In the genomic region with DNA sequence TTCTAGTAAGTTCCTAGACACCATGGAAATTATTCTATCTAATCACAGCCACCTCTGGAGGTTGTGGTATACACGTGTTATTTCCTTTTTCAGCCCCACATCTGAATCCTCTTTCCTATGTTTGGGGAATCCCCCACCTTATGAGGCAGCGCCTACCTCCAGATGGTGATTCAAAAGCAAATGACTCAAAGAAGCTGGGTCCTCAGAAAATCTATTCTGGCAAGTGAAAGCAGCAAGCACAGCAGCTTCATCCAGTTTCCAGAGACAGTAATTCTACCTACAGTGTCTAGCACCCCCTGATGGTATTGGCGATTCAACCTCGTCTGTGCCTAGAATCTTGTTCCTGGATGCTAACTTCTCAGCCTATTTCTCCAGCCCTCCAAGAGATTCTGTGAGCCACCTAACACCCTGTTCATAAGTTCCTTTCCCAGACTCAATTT, we compare ENCODE assay signal across 8 cellular contexts. TPM values are rescaled to one million over a fixed set of nuclear protein-coding genes. Genes with fewer than 3 reads are reported as not detected.
DNase-seq lines count a peak whose midpoint lies in the region; ATAC-seq lines count a peak whose summit lies in the region.

No MANE protein-coding gene starts in this region.

- ATAC-seq in GM21576 (IDR thresholded peaks at IDR 0.05; ENCODE audit: unreplicated experiment): peak; percentile 95
- ATAC-seq in stimulated activated naive CD8-positive, alpha-beta T cell treated with anti-CD3 and anti-CD28 coated beads, Interleukin-15, Interleukin-2, amounts not matched to agents 100 U/mL and 50 U/mL, for 24 hours: peak; percentile 95

- DNase-seq in DMS79 treated with DMSO at 0.1 percent for 48 hours (lab: John Stamatoyannopoulos, UW) (peak; percentile 4), DMS79 (lab: John Stamatoyannopoulos, UW) (no peak), HuH-7 (ENCODE audit: low spot score) (peak; percentile 67), dermis blood vessel endothelial cell (peak; percentile 91), myocyte (ENCODE audit: low read depth) (peak; percentile 59)
- DNase-seq in activated CD4-positive, alpha-beta T cell treated with anti-CD3 and anti-CD28 coated beads for 1 hour: peak; percentile 39
- peak; percentile 60 for DNase-seq in stimulated activated naive CD8-positive, alpha-beta T cell treated with anti-CD3 and anti-CD28 coated beads, Interleukin-15, Interleukin-2, amounts not matched to agents 100 U/mL and 50 U/mL, for 24 hours

RNA-seq across cellular contexts. Expression of a gene that starts 43.0 kb away (rescaled TPM):
- 11.4 and 16.9 TPM in 2 replicates for total RNA-seq in dermis blood vessel endothelial cell
- total RNA-seq in myocyte: 2.3 and 2.9 TPM in 2 replicates
- 1.5 TPM for polyA plus RNA-seq in myocyte (2012)
